22 cellular contexts compared by ENCODE assay signal in genomic region chr16:87040169-87041117, GRCh38.
"Had no signal": no experiment of that assay in that cellular context is flagged by ENCODE, and none has a peak within 500 bp of the region (broad histone marks: within the 10 kb centered on the region; RNA-seq: fewer than 3 reads in every experiment).

No MANE protein-coding gene starts in this region.

- H3K9me3 Mint-ChIP-seq: mesothelial cell of epicardium; natural killer cell; neural crest cell; stimulated activated naive B cell treated with anti-CD40 and anti-IgM and Interleukin-4, amounts not matched to agents 10 μg/mL and 1 μg/mL and 100 μg/mL, for 72 hours had no signal

- H3K27ac Mint-ChIP-seq: mesothelial cell of epicardium; natural killer cell; stimulated activated naive B cell treated with anti-CD40 and anti-IgM and Interleukin-4, amounts not matched to agents 10 μg/mL and 1 μg/mL and 100 μg/mL, for 72 hours had no signal

- DNase-seq: central memory CD4-positive, alpha-beta T cell; cortex of kidney; effector CD8-positive, alpha-beta T cell; gastrocnemius medialis; heart right ventricle; left colon; natural killer cell; nucleus accumbens; pancreas; psoas muscle; retina; stimulated activated CD4-positive, alpha-beta T cell treated with anti-CD3 and anti-CD28 coated beads, Interleukin-2, amount 100 ng/mL, for 24 hours; stimulated activated CD4-positive, alpha-beta T cell treated with anti-CD3 and anti-CD28 coated beads, Interleukin-4, amount 100 ng/mL, for 4 hours; stimulated activated naive B cell treated with anti-CD40 and anti-IgM and Interleukin-4, amounts not matched to agents 10 μg/mL and 1 μg/mL and 100 μg/mL, for 72 hours; stomach; trophoblast cell had no signal

- H3K4me3 ChIP-seq: dorsolateral prefrontal cortex, gastrocnemius medialis, heart right ventricle, pancreas, psoas muscle, skin epidermis, stomach had no signal

- FAIRE-seq: endometrium, keratinocyte, pancreas had no signal

- H3K9me3 ChIP-seq: gastrocnemius medialis, heart right ventricle, pancreas, psoas muscle, stomach had no signal

- H3K4me1 ChIP-seq: gastrocnemius medialis, psoas muscle had no signal

- H3K4me3 Mint-ChIP-seq: mesothelial cell of epicardium; natural killer cell; neural crest cell; stimulated activated naive B cell treated with anti-CD40 and anti-IgM and Interleukin-4, amounts not matched to agents 10 μg/mL and 1 μg/mL and 100 μg/mL, for 72 hours had no signal

- H3K27ac ChIP-seq: dorsolateral prefrontal cortex, gastrocnemius medialis, heart right ventricle, pancreas, psoas muscle, skin epidermis, stomach had no signal

- H3K36me3 ChIP-seq: gastrocnemius medialis, heart right ventricle, pancreas, stomach had no signal

- H3K36me3 Mint-ChIP-seq: mesothelial cell of epicardium; natural killer cell; stimulated activated naive B cell treated with anti-CD40 and anti-IgM and Interleukin-4, amounts not matched to agents 10 μg/mL and 1 μg/mL and 100 μg/mL, for 72 hours had no signal

- H3K4me1 Mint-ChIP-seq: natural killer cell; stimulated activated naive B cell treated with anti-CD40 and anti-IgM and Interleukin-4, amounts not matched to agents 10 μg/mL and 1 μg/mL and 100 μg/mL, for 72 hours had no signal

- H3K27me3 ChIP-seq: pancreas had no signal
